Comparison of ENCODE assay signal across 30 cellular contexts in genomic region chr3:6803652-6804051, GRCh38. TPM values are rescaled to one million over a fixed set of nuclear protein-coding genes. Genes with fewer than 3 reads are reported as not detected.
"Had no signal": no experiment of that assay in that cellular context is flagged by ENCODE, and none has a peak within 500 bp of the region (broad histone marks: within the 10 kb centered on the region; RNA-seq: fewer than 3 reads in every experiment).

No MANE protein-coding gene starts in this region.

- H3K36me3 Mint-ChIP-seq: activated CD4-positive, alpha-beta memory T cell treated with anti-CD3 and anti-CD28 coated beads for 36 hours; activated naive CD4-positive, alpha-beta T cell treated with anti-CD3 and anti-CD28 coated beads, Interleukin-2, amount 50 U/mL, for 72 hours had no signal

- H3K27me3 Mint-ChIP-seq: activated CD4-positive, alpha-beta memory T cell treated with anti-CD3 and anti-CD28 coated beads for 36 hours; activated CD4-positive, alpha-beta T cell treated with anti-CD3 and anti-CD28 coated beads, Interleukin-2, amount 10 ng/mL, durations not matched to agents 24 days and 14 days; activated naive CD8-positive, alpha-beta T cell treated with anti-CD3 and anti-CD28 coated beads, Interleukin-2, amount 50 U/mL, for 24 hours; T-helper 17 cell had no signal

- H3K4me1 Mint-ChIP-seq: activated B cell treated with CpG ODN at 0.5 μM for 24 hours; activated CD4-positive, alpha-beta T cell treated with anti-CD3 and anti-CD28 coated beads, Interleukin-2, amount 10 ng/mL, durations not matched to agents 24 days and 14 days; activated naive CD8-positive, alpha-beta T cell treated with anti-CD3 and anti-CD28 coated beads, Interleukin-2, amount 50 U/mL, for 24 hours; T-helper 17 cell had no signal

- H3K27ac Mint-ChIP-seq: activated B cell treated with CpG ODN at 0.5 μM for 24 hours; activated CD4-positive, alpha-beta memory T cell treated with anti-CD3 and anti-CD28 coated beads for 36 hours; activated CD4-positive, alpha-beta T cell treated with anti-CD3 and anti-CD28 coated beads, Interleukin-2, amount 10 ng/mL, durations not matched to agents 24 days and 14 days; activated naive CD4-positive, alpha-beta T cell treated with anti-CD3 and anti-CD28 coated beads, Interleukin-2, amount 50 U/mL, for 72 hours; activated naive CD8-positive, alpha-beta T cell treated with anti-CD3 and anti-CD28 coated beads, Interleukin-2, amount 50 U/mL, for 24 hours; T-helper 17 cell had no signal

- H3K4me3 Mint-ChIP-seq: activated B cell treated with CpG ODN at 0.5 μM for 24 hours; activated CD4-positive, alpha-beta memory T cell treated with anti-CD3 and anti-CD28 coated beads for 36 hours; activated CD4-positive, alpha-beta T cell treated with anti-CD3 and anti-CD28 coated beads, Interleukin-2, amount 10 ng/mL, durations not matched to agents 24 days and 14 days; activated naive CD8-positive, alpha-beta T cell treated with anti-CD3 and anti-CD28 coated beads, Interleukin-2, amount 50 U/mL, for 24 hours; activated T-cell treated with anti-CD3 and anti-CD28 coated beads, Interleukin-2, amount 50 U/mL, for 4 hours; T-helper 17 cell had no signal

- H3K9me3 Mint-ChIP-seq: activated B cell treated with CpG ODN at 0.5 μM for 24 hours; activated CD4-positive, alpha-beta T cell treated with anti-CD3 and anti-CD28 coated beads, Interleukin-2, amount 10 ng/mL, durations not matched to agents 24 days and 14 days had no signal

- H3K36me3 ChIP-seq: ascending aorta, MG63 had no signal

- DNase-seq: activated B cell treated with CpG ODN at 0.5 μM for 24 hours; activated CD4-positive, alpha-beta memory T cell treated with anti-CD3 and anti-CD28 coated beads for 36 hours; activated CD4-positive, alpha-beta T cell treated with anti-CD3 and anti-CD28 coated beads for 1 hour; activated CD4-positive, alpha-beta T cell treated with anti-CD3 and anti-CD28 coated beads, Interleukin-2, amount 10 ng/mL, durations not matched to agents 24 days and 14 days; activated CD8-positive, alpha-beta memory T cell treated with anti-CD3 and anti-CD28 coated beads for 24 hours; activated effector memory CD4-positive, alpha-beta T cell treated with anti-CD3 and anti-CD28 coated beads, Interleukin-2, amount 50 U/mL, for 16 hours; activated naive CD4-positive, alpha-beta T cell treated with Interleukin-2 at 50 U/mL for 16 hours; activated naive CD8-positive, alpha-beta T cell treated with anti-CD3 and anti-CD28 coated beads, Interleukin-2, amount 50 U/mL, for 24 hours; activated T-cell treated with anti-CD3 and anti-CD28 coated beads, Interleukin-2, amount 50 U/mL, for 4 hours; amniotic stem cell; body of pancreas; central memory CD4-positive, alpha-beta T cell; MG63; MV-4-11; NCI-H1105; NCI-H1436; NCI-H1694 treated with DMSO at 0.1 percent for 48 hours; NCI-H2029 treated with DMSO at 0.1 percent for 48 hours; NCI-H2171 treated with DMSO at 0.1 percent for 48 hours; NCI-H226; NCI-H69; SIG-M5; T-helper 17 cell; T1000 had no signal

- H3K4me3 ChIP-seq: ascending aorta, body of pancreas, MG63 had no signal

- H3K27me3 ChIP-seq: ascending aorta, body of pancreas, MG63 had no signal

- FAIRE-seq: bronchial epithelial cell, TTC549 had no signal

- H3K27ac ChIP-seq: ascending aorta, body of pancreas had no signal

- H3K9me3 ChIP-seq: ascending aorta, body of pancreas, MG63 had no signal

- H3K4me1 ChIP-seq: ascending aorta, body of pancreas had no signal

RNA-seq across cellular contexts. Expression of gene GRM7, which starts 57.3 kb away (rescaled TPM):
- total RNA-seq: activated B cell treated with CpG ODN at 0.5 μM for 24 hours; activated CD4-positive, alpha-beta memory T cell treated with anti-CD3 and anti-CD28 coated beads for 36 hours; activated CD4-positive, alpha-beta T cell treated with anti-CD3 and anti-CD28 coated beads, Interleukin-2, amount 10 ng/mL, durations not matched to agents 24 days and 14 days; activated naive CD4-positive, alpha-beta T cell treated with anti-CD3 and anti-CD28 coated beads, Interleukin-2, amount 50 U/mL, for 72 hours; activated T-cell treated with anti-CD3 and anti-CD28 coated beads, Interleukin-2, amount 50 U/mL, for 4 hours; bronchial epithelial cell; OCI-LY7; RPMI7951; T-helper 17 cell had no signal
